ENCODE assay signal across 22 cellular contexts in genomic region chr4:14115106-14115505, GRCh38.
A peak's percentile ranks its signal among the peaks of the same experiment; 100 is the strongest.
DNase-seq lines count a peak whose midpoint lies in the region; ATAC-seq, FAIRE-seq and TF ChIP-seq lines count a peak whose summit lies in the region.
"Had no signal": no experiment of that assay in that cellular context is flagged by ENCODE, and none has a peak within 500 bp of the region (broad histone marks: within the 10 kb centered on the region; RNA-seq: fewer than 3 reads in every experiment).

No MANE protein-coding gene starts in this region.

- H3K4me1 ChIP-seq in A549 = peaks cover 22% of the 10 kb centered on the region; the same call in 2 of the 3 replicates
- H3K4me1 ChIP-seq: Caco-2, SJCRH30 had no signal

- peak overlapping the region; percentile 77 for H3K4me3 Mint-ChIP-seq in HFFc6
- H3K4me3 Mint-ChIP-seq in WTC11 = no peak overlapping the region
- H3K4me3 Mint-ChIP-seq: CD4-positive, alpha-beta T cell had no signal

- TF ChIP-seq POLR2A in A549 (IDR thresholded peaks at IDR 0.05; ENCODE audit: low read length) = no peak

- POLR2A ChIA-PET in A549 (lab: Yijun Ruan, JAX) (no interaction called here), WTC11 (lab: Charles Lee) (no interaction called here)

- TF ChIP-seq CTCF in A549 (IDR thresholded peaks at IDR 0.05) (no peak), HFFc6 (IDR thresholded peaks at IDR 0.05) (no peak), WTC11 (IDR thresholded peaks at IDR 0.05) (no peak)

- no peaks in the 10 kb centered on the region for H3K9me3 ChIP-seq in A549
- H3K9me3 ChIP-seq: Caco-2, SJCRH30 had no signal

- H3K27me3 Mint-ChIP-seq in HFFc6 (ENCODE audit: insufficient read depth) (no peaks in the 10 kb centered on the region), WTC11 (ENCODE audit: low read depth) (no peaks in the 10 kb centered on the region)

- no peak for ATAC-seq in A549
- peak; percentile 91 for ATAC-seq in WTC11
- ATAC-seq: HepG2, PC-3 had no signal

- H3K27ac ChIP-seq in A549 = 0 out of 6 replicates have a peak overlapping the region, but pooled peaks have one; percentile 24
- H3K27ac ChIP-seq: SJCRH30 had no signal

- peaks cover 86% of the 10 kb centered on the region for H3K4me1 Mint-ChIP-seq in HFFc6 (ENCODE audit: low read depth)
- H3K4me1 Mint-ChIP-seq in WTC11 = peaks cover 20% of the 10 kb centered on the region

- H3K9me3 Mint-ChIP-seq in HFFc6 (no peaks in the 10 kb centered on the region; the same call in none of the 2 replicates), WTC11 (peaks cover 6% of the 10 kb centered on the region; the same call in 1 of the 2 replicates)
- H3K9me3 Mint-ChIP-seq: CD4-positive, alpha-beta T cell had no signal

- WGBS in A549 (ENCODE audit: missing lambda C conversion rate) = 100% methylated on average over 1 of the region's 1 CpG

- FAIRE-seq in A549 (lab: Jason Lieb, UNC) (no peak), urothelium cell line (lab: Jason Lieb, UNC) (no peak)
- FAIRE-seq: HepG2 had no signal

- H3K27ac Mint-ChIP-seq in HFFc6 = peak overlapping the region; percentile 61
- H3K27ac Mint-ChIP-seq in WTC11 = no peak overlapping the region
- H3K27ac Mint-ChIP-seq: CD4-positive, alpha-beta T cell had no signal

- CTCF ChIA-PET in A549 (lab: Yijun Ruan, JAX) (no interaction called here), WTC11 (lab: Charles Lee) (no interaction called here)

- H3K4me3 ChIP-seq in A549 = no peak overlapping the region
- H3K4me3 ChIP-seq: SJCRH30 had no signal

- no peak for TF ChIP-seq EP300 in A549 (IDR thresholded peaks at IDR 0.05)

- no peak overlapping the region for H3K4me2 ChIP-seq in A549

- TF ChIP-seq RAD21 in A549 (conservative IDR thresholded peaks at IDR 0.05 in 1 of 2, IDR thresholded peaks at IDR 0.05 in 1 of 2) = no peak

- peaks cover 69% of the 10 kb centered on the region for H3K36me3 Mint-ChIP-seq in HFFc6 (ENCODE audit: low read depth)
- no peaks in the 10 kb centered on the region for H3K36me3 Mint-ChIP-seq in WTC11

- DNase-seq in A549 (ENCODE audit: low read depth in 1 of 2, low spot score in 1 of 2) (no peak), HFFc6 (no peak), WTC11 (ENCODE audit: low spot score) (peak; percentile 16), myocyte (ENCODE audit: low read depth) (peak; percentile 75), ureter (ENCODE audit: low spot score) (no peak), urothelium cell line (ENCODE audit: low spot score) (no peak), NCI-H146 treated with DMSO at 0.1 percent for 48 hours (lab: John Stamatoyannopoulos, UW; ENCODE audit: unreplicated experiment) (no peak)
- no peak for DNase-seq in activated CD4-positive, CD25-positive, alpha-beta regulatory T cell (lab: John Stamatoyannopoulos, UW)
- DNase-seq: 8988T; Caco-2; CD4-positive, alpha-beta T cell; GDM1; GOT3; KG1; MV-4-11; NCI-H187; NCI-H2107; NCI-H510A treated with DMSO at 0.1 percent for 48 hours; NCI-H774; PC-3 had no signal

TF ChIP-seq in A549, 52 proteins besides CTCF, POLR2A, EP300 and RAD21:
- TF ChIP-seq RCOR1 (IDR thresholded peaks at IDR 0.05; ENCODE audit: low read depth, low read length) (no peak), RNF2 (IDR thresholded peaks at IDR 0.05; ENCODE audit: borderline replicate concordance, low read depth) (no peak), HOXA7 (CRISPR knock-in tag; IDR thresholded peaks at IDR 0.05) (no peak), PHF8 (IDR thresholded peaks at IDR 0.05; ENCODE audit: borderline replicate concordance, low read depth) (no peak), HDAC2 (IDR thresholded peaks at IDR 0.05) (no peak), HOXB13 (CRISPR knock-in tag; IDR thresholded peaks at IDR 0.05; ENCODE audit: low read depth) (no peak), CHD4 (IDR thresholded peaks at IDR 0.05; ENCODE audit: borderline replicate concordance) (no peak), CHD2 (IDR thresholded peaks at IDR 0.05; ENCODE audit: low read length, partially characterized antibody) (no peak), ZNF302 (CRISPR knock-in tag; IDR thresholded peaks at IDR 0.05) (no peak), ZC3H11A (IDR thresholded peaks at IDR 0.05) (no peak), GATA3 (IDR thresholded peaks at IDR 0.05; ENCODE audit: borderline replicate concordance) (no peak), JUN (IDR thresholded peaks at IDR 0.05) (no peak), TP53 (CRISPR knock-in tag; IDR thresholded peaks at IDR 0.05) (no peak)
- TF ChIP-seq, protein P1, sequence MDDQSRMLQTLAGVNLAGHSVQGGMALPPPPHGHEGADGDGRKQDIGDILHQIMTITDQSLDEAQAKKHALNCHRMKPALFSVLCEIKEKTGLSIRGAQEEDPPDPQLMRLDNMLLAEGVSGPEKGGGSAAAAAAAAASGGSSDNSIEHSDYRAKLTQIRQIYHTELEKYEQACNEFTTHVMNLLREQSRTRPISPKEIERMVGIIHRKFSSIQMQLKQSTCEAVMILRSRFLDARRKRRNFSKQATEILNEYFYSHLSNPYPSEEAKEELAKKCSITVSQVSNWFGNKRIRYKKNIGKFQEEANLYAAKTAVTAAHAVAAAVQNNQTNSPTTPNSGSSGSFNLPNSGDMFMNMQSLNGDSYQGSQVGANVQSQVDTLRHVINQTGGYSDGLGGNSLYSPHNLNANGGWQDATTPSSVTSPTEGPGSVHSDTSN (IDR thresholded peaks at IDR 0.05) = no peak
- TF ChIP-seq, protein P2, sequence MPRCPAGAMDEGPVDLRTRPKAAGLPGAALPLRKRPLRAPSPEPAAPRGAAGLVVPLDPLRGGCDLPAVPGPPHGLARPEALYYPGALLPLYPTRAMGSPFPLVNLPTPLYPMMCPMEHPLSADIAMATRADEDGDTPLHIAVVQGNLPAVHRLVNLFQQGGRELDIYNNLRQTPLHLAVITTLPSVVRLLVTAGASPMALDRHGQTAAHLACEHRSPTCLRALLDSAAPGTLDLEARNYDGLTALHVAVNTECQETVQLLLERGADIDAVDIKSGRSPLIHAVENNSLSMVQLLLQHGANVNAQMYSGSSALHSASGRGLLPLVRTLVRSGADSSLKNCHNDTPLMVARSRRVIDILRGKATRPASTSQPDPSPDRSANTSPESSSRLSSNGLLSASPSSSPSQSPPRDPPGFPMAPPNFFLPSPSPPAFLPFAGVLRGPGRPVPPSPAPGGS (IDR thresholded peaks at IDR 0.05) = no peak

TF ChIP-seq in WTC11, 78 proteins besides CTCF, POLR2A, EP300 and RAD21 (continues in another document):
- TF ChIP-seq HMGXB4 (CRISPR knock-in tag; IDR thresholded peaks at IDR 0.05) (no peak), NFYB (CRISPR knock-in tag; conservative IDR thresholded peaks at IDR 0.05; ENCODE audit: low read depth) (no peak), SOX15 (CRISPR knock-in tag; IDR thresholded peaks at IDR 0.05) (no peak), OVOL2 (CRISPR knock-in tag; IDR thresholded peaks at IDR 0.05; ENCODE audit: borderline replicate concordance) (no peak), FOXJ3 (CRISPR knock-in tag; IDR thresholded peaks at IDR 0.05; ENCODE audit: borderline replicate concordance) (no peak), CREB1 (CRISPR knock-in tag; IDR thresholded peaks at IDR 0.05) (no peak), PRDM15 (CRISPR knock-in tag; IDR thresholded peaks at IDR 0.05) (no peak), ATF1 (CRISPR knock-in tag; IDR thresholded peaks at IDR 0.05) (no peak)
- TF ChIP-seq, protein P3, sequence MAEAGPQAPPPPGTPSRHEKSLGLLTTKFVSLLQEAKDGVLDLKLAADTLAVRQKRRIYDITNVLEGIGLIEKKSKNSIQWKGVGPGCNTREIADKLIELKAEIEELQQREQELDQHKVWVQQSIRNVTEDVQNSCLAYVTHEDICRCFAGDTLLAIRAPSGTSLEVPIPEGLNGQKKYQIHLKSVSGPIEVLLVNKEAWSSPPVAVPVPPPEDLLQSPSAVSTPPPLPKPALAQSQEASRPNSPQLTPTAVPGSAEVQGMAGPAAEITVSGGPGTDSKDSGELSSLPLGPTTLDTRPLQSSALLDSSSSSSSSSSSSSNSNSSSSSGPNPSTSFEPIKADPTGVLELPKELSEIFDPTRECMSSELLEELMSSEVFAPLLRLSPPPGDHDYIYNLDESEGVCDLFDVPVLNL (CRISPR knock-in tag; IDR thresholded peaks at IDR 0.05; ENCODE audit: borderline replicate concordance, low read depth) = no peak

Comparison
In these comparisons a context has a peak if more than half of its experiments do, and no peak if none do; other contexts are left out.
1. DNase-seq: peak in WTC11 (single experiment) and myocyte (single experiment); none in A549 (0 of 2), HFFc6 (single experiment), ureter (single experiment), urothelium cell line (single experiment), activated CD4-positive, CD25-positive, alpha-beta regulatory T cell (0 of 4) and NCI-H146 treated with DMSO at 0.1 percent for 48 hours (single experiment).